ENCODE assay signal across 18 cellular contexts in genomic region chr2:239590995-239591915, GRCh38.
"Had no signal": no experiment of that assay in that cellular context is flagged by ENCODE, and none has a peak within 500 bp of the region (broad histone marks: within the 10 kb centered on the region; RNA-seq: fewer than 3 reads in every experiment).

No MANE protein-coding gene starts in this region.

- H3K27ac Mint-ChIP-seq: activated naive CD4-positive, alpha-beta T cell treated with anti-CD3 and anti-CD28 coated beads, Interleukin-2, amount 10 ng/mL, durations not matched to agents 7 days and 5 days; naive thymus-derived CD8-positive, alpha-beta T cell; progenitor cell of endocrine pancreas had no signal

- ATAC-seq: left colon; mucosa of descending colon; naive thymus-derived CD8-positive, alpha-beta T cell had no signal

- FAIRE-seq: colon, endometrium, urothelium cell line had no signal

- H3K4me3 ChIP-seq: cardiac muscle cell, esophagus muscularis mucosa, mucosa of descending colon, right atrium auricular region, SJSA1 had no signal

- H3K9me3 ChIP-seq: esophagus muscularis mucosa, right atrium auricular region, SJSA1 had no signal

- H3K4me1 Mint-ChIP-seq: activated naive CD4-positive, alpha-beta T cell treated with anti-CD3 and anti-CD28 coated beads, Interleukin-2, amount 10 ng/mL, durations not matched to agents 7 days and 5 days; immature natural killer cell had no signal

- H3K4me3 Mint-ChIP-seq: activated naive CD4-positive, alpha-beta T cell treated with anti-CD3 and anti-CD28 coated beads, Interleukin-2, amount 10 ng/mL, durations not matched to agents 7 days and 5 days; immature natural killer cell; naive thymus-derived CD8-positive, alpha-beta T cell had no signal

- H3K4me1 ChIP-seq: esophagus muscularis mucosa, right atrium auricular region, SJSA1 had no signal

- H3K27me3 ChIP-seq: cardiac muscle cell, right atrium auricular region, SJSA1 had no signal

- H3K36me3 ChIP-seq: cardiac muscle cell, esophagus muscularis mucosa, right atrium auricular region, SJSA1 had no signal

- H3K36me3 Mint-ChIP-seq: activated naive CD4-positive, alpha-beta T cell treated with anti-CD3 and anti-CD28 coated beads, Interleukin-2, amount 10 ng/mL, durations not matched to agents 7 days and 5 days; naive thymus-derived CD8-positive, alpha-beta T cell had no signal

- H3K27ac ChIP-seq: cardiac muscle cell, esophagus muscularis mucosa, right atrium auricular region, SJSA1 had no signal

- DNase-seq: activated CD4-positive, alpha-beta T cell treated with anti-CD3 and anti-CD28 coated beads, Interleukin-2, amount 50 U/mL, for 1 hour; activated CD8-positive, alpha-beta memory T cell treated with anti-CD3 and anti-CD28 coated beads for 24 hours; activated naive CD4-positive, alpha-beta T cell treated with anti-CD3 and anti-CD28 coated beads, Interleukin-2, amount 10 ng/mL, durations not matched to agents 7 days and 5 days; activated T-cell treated with anti-CD3 and anti-CD28 coated beads for 4 hours; immature natural killer cell; naive thymus-derived CD8-positive, alpha-beta T cell; stimulated activated CD4-positive, alpha-beta T cell treated with anti-CD3 and anti-CD28 coated beads, Interleukin-1b, Interleukin-23, amount 100 ng/mL, for 48 hours; T-helper 2 cell had no signal
